In genomic region chr15:58427987-58428386, GRCh38 we compare ENCODE assay signal across 2 cellular contexts.
A peak's percentile ranks its signal among the peaks of the same experiment; 100 is the strongest.
TF ChIP-seq lines count a peak whose summit lies in the region.

No MANE protein-coding gene starts in this region.

TF ChIP-seq in IMR-90, 13 proteins besides CTCF, POLR2A, EP300 and RAD21:
- TF ChIP-seq ELK1 (IDR thresholded peaks at IDR 0.05; ENCODE audit: borderline replicate concordance, low read depth, low read length) = no peak
- no peak for TF ChIP-seq BHLHE40 (IDR thresholded peaks at IDR 0.05; ENCODE audit: low read depth, low read length)
- no peak for TF ChIP-seq RCOR1 (IDR thresholded peaks at IDR 0.05; ENCODE audit: insufficient replicate concordance, low read length)
- TF ChIP-seq USF2 (IDR thresholded peaks at IDR 0.05; ENCODE audit: low read depth, low read length) = no peak
- TF ChIP-seq RFX5 (IDR thresholded peaks at IDR 0.05; ENCODE audit: low read depth, low read length) = no peak
- no peak for TF ChIP-seq FOS (IDR thresholded peaks at IDR 0.05; ENCODE audit: low read depth, low read length)
- TF ChIP-seq CEBPB (IDR thresholded peaks at IDR 0.05; ENCODE audit: low read depth, low read length) = no peak
- TF ChIP-seq MAFK (IDR thresholded peaks at IDR 0.05; ENCODE audit: low read depth, low read length) = no peak
- no peak for TF ChIP-seq MXI1 (IDR thresholded peaks at IDR 0.05; ENCODE audit: borderline replicate concordance, low read depth, low read length)
- TF ChIP-seq CHD1 (IDR thresholded peaks at IDR 0.05; ENCODE audit: low read depth, low read length) = no peak
- TF ChIP-seq MAZ (IDR thresholded peaks at IDR 0.05; ENCODE audit: borderline replicate concordance, low read depth, low read length) = no peak
- no peak for TF ChIP-seq SMC3 (IDR thresholded peaks at IDR 0.05; ENCODE audit: low read depth, low read length)
- TF ChIP-seq NFE2L2 (IDR thresholded peaks at IDR 0.05; ENCODE audit: low read depth, low read length) = no peak

TF ChIP-seq in HepG2, 621 proteins besides CTCF, POLR2A, EP300 and RAD21:
- TF ChIP-seq ZBTB7A (CRISPR knock-in tag; IDR thresholded peaks at IDR 0.05) = no peak
- no peak for TF ChIP-seq ZBTB1 (CRISPR knock-in tag; IDR thresholded peaks at IDR 0.05; ENCODE audit: borderline replicate concordance)
- no peak for TF ChIP-seq ZNF512 (CRISPR knock-in tag; IDR thresholded peaks at IDR 0.05)
- TF ChIP-seq ELF4 (CRISPR knock-in tag; IDR thresholded peaks at IDR 0.05; ENCODE audit: borderline replicate concordance) = no peak
- no peak for TF ChIP-seq TEAD3 (CRISPR knock-in tag; optimal IDR thresholded peaks at IDR 0.05; ENCODE audit: borderline replicate concordance)
- TF ChIP-seq ATF3 (CRISPR knock-in tag; IDR thresholded peaks at IDR 0.05) = no peak
- TF ChIP-seq MTF1 (CRISPR knock-in tag; IDR thresholded peaks at IDR 0.05) = no peak
- TF ChIP-seq ZNF326 (CRISPR knock-in tag; IDR thresholded peaks at IDR 0.05; ENCODE audit: borderline replicate concordance) = no peak
- TF ChIP-seq ZNF24 (IDR thresholded peaks at IDR 0.05) = no peak
- no peak for TF ChIP-seq THRA (CRISPR knock-in tag; IDR thresholded peaks at IDR 0.05; ENCODE audit: borderline replicate concordance)
- no peak for TF ChIP-seq ZBTB34 (CRISPR knock-in tag; IDR thresholded peaks at IDR 0.05)
- no peak for TF ChIP-seq ZNF883 (CRISPR knock-in tag; IDR thresholded peaks at IDR 0.05; ENCODE audit: not compliant biosample characterization)
- no peak for TF ChIP-seq TIGD3 (CRISPR knock-in tag; IDR thresholded peaks at IDR 0.05; ENCODE audit: borderline replicate concordance)
- peak; percentile 21; the same call in 1 of the 2 replicates for TF ChIP-seq RARA (CRISPR knock-in tag; IDR thresholded peaks at IDR 0.05)
- TF ChIP-seq SOX6 (IDR thresholded peaks at IDR 0.05) = no peak
- TF ChIP-seq SOX6 (CRISPR knock-in tag; IDR thresholded peaks at IDR 0.05) = peak; percentile 25
- TF ChIP-seq ZFP1 (CRISPR knock-in tag; IDR thresholded peaks at IDR 0.05) = no peak
- TF ChIP-seq MTA1 (CRISPR knock-in tag; IDR thresholded peaks at IDR 0.05; ENCODE audit: borderline replicate concordance) = no peak
- TF ChIP-seq ZFP36L2 (CRISPR knock-in tag; IDR thresholded peaks at IDR 0.05) = no peak
- TF ChIP-seq HOXA3 (CRISPR knock-in tag; IDR thresholded peaks at IDR 0.05) = no peak
- no peak for TF ChIP-seq ZBTB37 (CRISPR knock-in tag; IDR thresholded peaks at IDR 0.05)
- no peak for TF ChIP-seq ELF1 (CRISPR knock-in tag; IDR thresholded peaks at IDR 0.05)
- no peak for TF ChIP-seq ZNF513 (CRISPR knock-in tag; conservative IDR thresholded peaks at IDR 0.05)
- 0 out of 4 replicates have a peak, but pooled peaks of 1 of the 2 experiments have one; percentile 26 for TF ChIP-seq NR2F1 (CRISPR knock-in tag; IDR thresholded peaks at IDR 0.05)
- TF ChIP-seq KDM1A (CRISPR knock-in tag; IDR thresholded peaks at IDR 0.05) = no peak
- TF ChIP-seq CBFB (CRISPR knock-in tag; IDR thresholded peaks at IDR 0.05) = no peak
- TF ChIP-seq ZNF629 (CRISPR knock-in tag; conservative IDR thresholded peaks at IDR 0.05) = no peak
- TF ChIP-seq SAFB2 (CRISPR knock-in tag; IDR thresholded peaks at IDR 0.05; ENCODE audit: borderline replicate concordance, low read depth) = no peak
